Comparison of ENCODE assay signal across 10 cellular contexts in genomic region chr1:156436319-156437043, GRCh38.
DNase-seq lines count a peak whose midpoint lies in the region; ATAC-seq and TF ChIP-seq lines count a peak whose summit lies in the region.
"Had no signal": no experiment of that assay in that cellular context is flagged by ENCODE, and none has a peak within 500 bp of the region (broad histone marks: within the 10 kb centered on the region; RNA-seq: fewer than 3 reads in every experiment).

No MANE protein-coding gene starts in this region.

- H3K79me2 ChIP-seq in mesendoderm (ENCODE audit: control insufficient read depth, insufficient read depth, low read length), result no peaks in the 10 kb centered on the region

- no peaks in the 10 kb centered on the region for H3K79me1 ChIP-seq in mesendoderm (ENCODE audit: low read length)

- TF ChIP-seq EP300 in transverse colon (IDR thresholded peaks at IDR 0.05; ENCODE audit: low read depth), result no peak

- no peak for ATAC-seq in GM18867 (IDR thresholded peaks at IDR 0.05; ENCODE audit: unreplicated experiment)

- H3K9me3 ChIP-seq in transverse colon, result no peaks in the 10 kb centered on the region

- CTCF ChIA-PET in activated naive CD4-positive, alpha-beta T cell treated with anti-CD3 and anti-CD28 coated beads for 36 hours (lab: Charles Lee), result interaction anchor here (0.8 to 16.7 kb wide), 4 partner anchors 10 to 207 kb away, joined by 3 to 111 read pairs (median 7); no protein-coding TSS in a partner anchor

- H3K27ac Mint-ChIP-seq in activated naive CD4-positive, alpha-beta T cell treated with anti-CD3 and anti-CD28 coated beads, Interleukin-2, amount 50 U/mL, for 24 hours, result no peak overlapping the region
- no peak overlapping the region for H3K27ac Mint-ChIP-seq in activated naive CD4-positive, alpha-beta T cell treated with anti-CD3 and anti-CD28 coated beads for 36 hours

- peak overlapping the region; percentile 26 for H2BK5ac ChIP-seq in mesendoderm (ENCODE audit: low read length)

- peak overlapping the region; percentile 83 for H2BK120ac ChIP-seq in mesendoderm (ENCODE audit: low read depth, low read length)

- intact Hi-C loops in activated naive CD4-positive, alpha-beta T cell treated with anti-CD3 and anti-CD28 coated beads for 36 hours (cut with micrococcal nuclease), result no loop called here
- intact Hi-C loops in transverse colon (cut with DNase I; ENCODE audit: low total_unique reads), result no loop called here

- H3K4me3 ChIP-seq in mesendoderm (ENCODE audit: low read length) (no peak overlapping the region), transverse colon (peak overlapping the region in 3 of 4 donors; percentile 21 to 51 (median 26))

- peak overlapping the region; percentile 81 for H3K23ac ChIP-seq in mesendoderm (ENCODE audit: low read length)

- H3K4ac ChIP-seq in mesendoderm (ENCODE audit: low read depth, low read length), result peak overlapping the region; percentile 77

- no peak overlapping the region for H4K8ac ChIP-seq in mesendoderm (ENCODE audit: low read depth, low read length)

- H3K27ac ChIP-seq in caudate nucleus (ENCODE audit: low read depth, low read length) (peak overlapping the region; percentile 73), mesendoderm (ENCODE audit: low read depth, low read length) (no peak overlapping the region), transverse colon (no peak overlapping the region)
- H3K27ac ChIP-seq: C4-2B had no signal

- H3K18ac ChIP-seq in mesendoderm (ENCODE audit: low read length), result peak overlapping the region; percentile 79

- H3K27me3 Mint-ChIP-seq in activated naive CD4-positive, alpha-beta T cell treated with anti-CD3 and anti-CD28 coated beads, Interleukin-2, amount 50 U/mL, for 24 hours, result peaks cover 72% of the 10 kb centered on the region
- H3K27me3 Mint-ChIP-seq in activated naive CD4-positive, alpha-beta T cell treated with anti-CD3 and anti-CD28 coated beads for 36 hours (ENCODE audit: low read depth), result peaks cover 81% of the 10 kb centered on the region

- no peak for TF ChIP-seq CTCF in transverse colon (IDR thresholded peaks at IDR 0.05)

- H3K27me3 ChIP-seq in mesendoderm (ENCODE audit: insufficient read depth, low read length, poor library complexity) (peaks cover 46% of the 10 kb centered on the region), transverse colon (peaks cover 100% of the 10 kb centered on the region)

- DNase-seq in activated naive CD4-positive, alpha-beta T cell treated with anti-CD3 and anti-CD28 coated beads for 36 hours, result no peak
- peak in 19 of 61 donors; percentile 21 to 68 (median 43) for DNase-seq in caudate nucleus (lab: John Stamatoyannopoulos, UW)
- peak; percentile 51 for DNase-seq in mesendoderm
- DNase-seq in transverse colon, result no peak
- no peak for DNase-seq in NCI-H1930 (lab: John Stamatoyannopoulos, UW)
- no peak for DNase-seq in activated CD4-positive, alpha-beta T cell treated with anti-CD3 and anti-CD28 coated beads, Interleukin-2, amount 50 U/mL, for 48 hours
- DNase-seq: NCI-H510A treated with DMSO at 0.1 percent for 48 hours had no signal

- H4K5ac ChIP-seq in mesendoderm (ENCODE audit: low read length), result no peak overlapping the region

- peak overlapping the region; percentile 55 for H3K4me2 ChIP-seq in mesendoderm (ENCODE audit: low read length)

- no peak overlapping the region for H2BK15ac ChIP-seq in mesendoderm (replicated peaks; ENCODE audit: low read depth)

- H3K4me3 Mint-ChIP-seq in activated naive CD4-positive, alpha-beta T cell treated with anti-CD3 and anti-CD28 coated beads, Interleukin-2, amount 50 U/mL, for 24 hours, result peak overlapping the region; percentile 57
- H3K4me3 Mint-ChIP-seq in activated naive CD4-positive, alpha-beta T cell treated with anti-CD3 and anti-CD28 coated beads for 36 hours, result no peak overlapping the region

- no peak overlapping the region for H2AK5ac ChIP-seq in mesendoderm (ENCODE audit: low read length)

- no peak for TF ChIP-seq POLR2A in transverse colon (IDR thresholded peaks at IDR 0.05)

- no peaks in the 10 kb centered on the region for H3K9me3 Mint-ChIP-seq in activated naive CD4-positive, alpha-beta T cell treated with anti-CD3 and anti-CD28 coated beads, Interleukin-2, amount 50 U/mL, for 24 hours
- no peaks in the 10 kb centered on the region for H3K9me3 Mint-ChIP-seq in activated naive CD4-positive, alpha-beta T cell treated with anti-CD3 and anti-CD28 coated beads for 36 hours

- no CpG with 5 or more reads among the region's 51 CpGs for WGBS in mesendoderm (ENCODE audit: extremely low coverage, insufficient coverage, low lambda C conversion rate)
- 10% methylated on average over 44 of the region's 51 CpGs; no CpG with 5 or more reads in 1 of the 2 donors for WGBS in transverse colon (ENCODE audit: low coverage in 1 of 2), 2 donors

- H3K36me3 ChIP-seq in mesendoderm (ENCODE audit: control insufficient read depth, insufficient read depth, low read length) (no peaks in the 10 kb centered on the region), transverse colon (no peaks in the 10 kb centered on the region)

- peak overlapping the region; percentile 84 for H3K56ac ChIP-seq in mesendoderm (ENCODE audit: low read length)

- in situ Hi-C loops in transverse colon (cut with MboI; ENCODE audit: low pct_ligation_motif_present in 1 of 4, low pct_unique_long_range_greater_than_20kb in 1 of 4, low sequenced_read_pairs in 3 of 4), result no loop called here

- no peaks in the 10 kb centered on the region for H3K36me3 Mint-ChIP-seq in activated naive CD4-positive, alpha-beta T cell treated with anti-CD3 and anti-CD28 coated beads, Interleukin-2, amount 50 U/mL, for 24 hours
- H3K36me3 Mint-ChIP-seq in activated naive CD4-positive, alpha-beta T cell treated with anti-CD3 and anti-CD28 coated beads for 36 hours (ENCODE audit: low read depth), result no peaks in the 10 kb centered on the region

- H3K9ac ChIP-seq in mesendoderm (ENCODE audit: low read length), result peak overlapping the region; percentile 60

- H3K4me1 ChIP-seq in mesendoderm (ENCODE audit: control insufficient read depth, low read depth, low read length), result peaks cover 31% of the 10 kb centered on the region
- peaks cover 9 to 17% (median 16%) of the 10 kb centered on the region in 4 donors for H3K4me1 ChIP-seq in transverse colon

- H3K4me1 Mint-ChIP-seq in activated naive CD4-positive, alpha-beta T cell treated with anti-CD3 and anti-CD28 coated beads, Interleukin-2, amount 50 U/mL, for 24 hours, result peaks cover 28% of the 10 kb centered on the region
- H3K4me1 Mint-ChIP-seq in activated naive CD4-positive, alpha-beta T cell treated with anti-CD3 and anti-CD28 coated beads for 36 hours (ENCODE audit: low read depth), result peaks cover 42% of the 10 kb centered on the region
